ENCODE assay signal across 8 cellular contexts in genomic region chr6:13486679-13487121, GRCh38. TPM values are rescaled to one million over a fixed set of nuclear protein-coding genes. Genes with fewer than 3 reads are reported as not detected.
DNase-seq lines count a peak whose midpoint lies in the region; ATAC-seq, FAIRE-seq and TF ChIP-seq lines count a peak whose summit lies in the region.

No MANE protein-coding gene starts in this region.

- intact Hi-C loops in activated CD8-positive, alpha-beta T cell treated with anti-CD3 and anti-CD28 coated beads for 36 hours (cut with micrococcal nuclease): loop anchor here (5.0 to 10.0 kb wide), 3 partner anchors 59 to 152 kb away; partner anchors contain the start of gene SIRT5

- no peak for TF ChIP-seq EP300 in A549 (IDR thresholded peaks at IDR 0.05)

- CTCF ChIA-PET in A549 (lab: Yijun Ruan, JAX): interaction anchor here (0.6 to 1.9 kb wide), 7 partner anchors 31 to 1990 kb away, joined by 3 to 5 read pairs (median 3); no protein-coding TSS in a partner anchor
- CTCF ChIA-PET in activated CD8-positive, alpha-beta T cell treated with anti-CD3 and anti-CD28 coated beads for 36 hours (lab: Charles Lee): interaction anchor here (0.6 to 3.5 kb wide), 7 partner anchors 13 to 159 kb away, joined by 3 to 16 read pairs (median 5); partner anchors contain the start of genes SIRT5 and TBC1D7

- TF ChIP-seq CTCF in A549 (IDR thresholded peaks at IDR 0.05) (no peak), endodermal cell (conservative IDR thresholded peaks at IDR 0.05) (no peak)
- TF ChIP-seq CTCF in activated CD8-positive, alpha-beta T cell treated with anti-CD3 and anti-CD28 coated beads for 36 hours (IDR thresholded peaks at IDR 0.05): no peak

- TF ChIP-seq POLR2A in A549 (IDR thresholded peaks at IDR 0.05; ENCODE audit: low read length): no peak

- 0% methylated on average over 5 of the region's 39 CpGs for WGBS in A549 (ENCODE audit: missing lambda C conversion rate)
- WGBS in endodermal cell (ENCODE audit: insufficient coverage in 1 of 2, insufficient read length in 1 of 2), 2 experiments: 0% methylated on average over 10 to 39 of the region's 39 CpGs

- peaks cover 6% of the 10 kb centered on the region for H3K36me3 Mint-ChIP-seq in activated CD8-positive, alpha-beta T cell treated with anti-CD3 and anti-CD28 coated beads for 36 hours (ENCODE audit: low read depth)
- no peaks in the 10 kb centered on the region for H3K36me3 Mint-ChIP-seq in endodermal cell (ENCODE audit: low read depth)

- H3K4me3 ChIP-seq in A549 (peak overlapping the region; percentile 69), endodermal cell (ENCODE audit: low read length) (peak overlapping the region; percentile 77)

- peak; percentile 73 to 74 for ATAC-seq in A549
- ATAC-seq in GM18511 (IDR thresholded peaks at IDR 0.05; ENCODE audit: unreplicated experiment): peak; percentile 32
- ATAC-seq in HG02981 (IDR thresholded peaks at IDR 0.05; ENCODE audit: unreplicated experiment): peak; percentile 21
- peak; percentile 48 for ATAC-seq in activated CD8-positive, alpha-beta T cell treated with anti-CD3 and anti-CD28 coated beads for 36 hours

- H3K4me1 ChIP-seq in A549: peaks cover 19% of the 10 kb centered on the region; the same call in 2 of the 3 replicates
- peaks cover 5% of the 10 kb centered on the region for H3K4me1 ChIP-seq in endodermal cell (ENCODE audit: control insufficient read depth, insufficient read depth, low read length)

- no peak for FAIRE-seq in A549 (lab: Jason Lieb, UNC)

- H3K4me1 Mint-ChIP-seq in activated CD8-positive, alpha-beta T cell treated with anti-CD3 and anti-CD28 coated beads for 36 hours (ENCODE audit: low read depth): peaks cover 39% of the 10 kb centered on the region
- peaks cover 17% of the 10 kb centered on the region for H3K4me1 Mint-ChIP-seq in endodermal cell

- H3K9me3 Mint-ChIP-seq in activated CD8-positive, alpha-beta T cell treated with anti-CD3 and anti-CD28 coated beads for 36 hours: no peaks in the 10 kb centered on the region
- H3K9me3 Mint-ChIP-seq in endodermal cell: no peaks in the 10 kb centered on the region

- H3K9ac ChIP-seq in endodermal cell (ENCODE audit: extremely low read depth, low read length, poor library complexity, severe bottlenecking): no peak overlapping the region

- H3K27me3 ChIP-seq in endodermal cell (ENCODE audit: control insufficient read depth, insufficient read depth, low read length, poor library complexity, severe bottlenecking): peaks cover 61% of the 10 kb centered on the region

- H3K4me2 ChIP-seq in A549: peak overlapping the region; percentile 88

- DNase-seq in A549 (ENCODE audit: low read depth in 1 of 2, low spot score in 1 of 2) (peak; percentile 50 to 53), NCI-H510A (lab: John Stamatoyannopoulos, UW) (peak; percentile 21), endodermal cell (peak; percentile 82), midbrain (lab: John Stamatoyannopoulos, UW) (peak; percentile 57)
- peak; percentile 82 for DNase-seq in activated CD8-positive, alpha-beta T cell treated with anti-CD3 and anti-CD28 coated beads for 36 hours
- peak; percentile 75 for DNase-seq in stimulated activated CD8-positive, alpha-beta memory T cell treated with anti-CD3 and anti-CD28 coated beads, Interleukin-4, amount 100 ng/mL, for 48 hours

- H3K36me3 ChIP-seq in endodermal cell (ENCODE audit: control insufficient read depth, insufficient read depth, low read length): no peaks in the 10 kb centered on the region

- peaks cover 3% of the 10 kb centered on the region for H3K27me3 Mint-ChIP-seq in activated CD8-positive, alpha-beta T cell treated with anti-CD3 and anti-CD28 coated beads for 36 hours
- H3K27me3 Mint-ChIP-seq in endodermal cell (ENCODE audit: insufficient read depth): peaks cover 75% of the 10 kb centered on the region

- H3K4me3 Mint-ChIP-seq in activated CD8-positive, alpha-beta T cell treated with anti-CD3 and anti-CD28 coated beads for 36 hours: peak overlapping the region; percentile 85
- H3K4me3 Mint-ChIP-seq in endodermal cell: peak overlapping the region; percentile 60

- TF ChIP-seq RAD21 in A549 (conservative IDR thresholded peaks at IDR 0.05 in 1 of 2, IDR thresholded peaks at IDR 0.05 in 1 of 2): no peak

- POLR2A ChIA-PET in A549 (lab: Yijun Ruan, JAX): interaction anchor here (0.7 to 3.8 kb wide), 10 partner anchors 12 to 158 kb away, joined by 3 to 25 read pairs (median 4); partner anchors contain the start of genes NOL7, SIRT5 and TBC1D7
- POLR2A ChIA-PET in activated CD8-positive, alpha-beta T cell treated with anti-CD3 and anti-CD28 coated beads for 36 hours (lab: Charles Lee): interaction anchor here (0.7 to 4.8 kb wide), 10 partner anchors 19 to 158 kb away, joined by 3 to 29 read pairs (median 4); partner anchors contain the start of genes NOL7, SIRT5 and TBC1D7

- peak overlapping the region; percentile 91 for H3K27ac Mint-ChIP-seq in activated CD8-positive, alpha-beta T cell treated with anti-CD3 and anti-CD28 coated beads for 36 hours
- peak overlapping the region; percentile 58 for H3K27ac Mint-ChIP-seq in endodermal cell

- H3K27ac ChIP-seq in A549 (peak overlapping the region; percentile 76 to 95), endodermal cell (ENCODE audit: low read depth, low read length) (no peak overlapping the region)

- H3K9me3 ChIP-seq in A549: no peaks in the 10 kb centered on the region
- H3K9me3 ChIP-seq in endodermal cell (ENCODE audit: control insufficient read depth, low read length): no peaks in the 10 kb centered on the region

TF ChIP-seq in A549, 52 proteins besides CTCF, POLR2A, EP300 and RAD21:
- TF ChIP-seq FOXS1 (CRISPR knock-in tag; IDR thresholded peaks at IDR 0.05): no peak
- TF ChIP-seq CBX2 (IDR thresholded peaks at IDR 0.05; ENCODE audit: borderline replicate concordance, low read depth): no peak
- TF ChIP-seq PHF8 (IDR thresholded peaks at IDR 0.05; ENCODE audit: borderline replicate concordance, low read depth): no peak
- TF ChIP-seq RFX5 (IDR thresholded peaks at IDR 0.05): no peak
- TF ChIP-seq HES2 (IDR thresholded peaks at IDR 0.05): no peak
- TF ChIP-seq HMGXB4 (CRISPR knock-in tag; IDR thresholded peaks at IDR 0.05; ENCODE audit: borderline replicate concordance): no peak
- no peak for TF ChIP-seq CEBPB (IDR thresholded peaks at IDR 0.05)
- TF ChIP-seq MAX (IDR thresholded peaks at IDR 0.05): peak; percentile 50
- TF ChIP-seq E2F6 (IDR thresholded peaks at IDR 0.05; ENCODE audit: borderline replicate concordance, low read depth): 0 out of 2 replicates have a peak, but pooled peaks have one; percentile 37
- TF ChIP-seq KDM1A (IDR thresholded peaks at IDR 0.05; ENCODE audit: low read depth): no peak
- TF ChIP-seq ZFP36 (IDR thresholded peaks at IDR 0.05; ENCODE audit: borderline replicate concordance, partially characterized antibody): no peak

RNA-seq across cellular contexts. Expression of gene GFOD1, which starts 0.7 kb away (rescaled TPM):
- polyA plus RNA-seq in A549 (2011; rRNA removed): 2.7 and 3.0 TPM in 2 replicates
- 1.9 and 2.5 TPM in 2 replicates for polyA plus RNA-seq in A549 (2012; cell fraction: cytosol; rRNA removed)
- polyA plus RNA-seq in A549 (2012; cell fraction: nucleus; rRNA removed): 3.1 and 3.9 TPM in 2 replicates
- 3.1 to 4.0 TPM (median 3.5 TPM) in 3 replicates for polyA plus RNA-seq in A549 (2017; fragmentation: RNase III; extraction: RNeasy Plus Mini Kit Qiagen cat#74134 plus additional on column Dnase treatment)
- 6.0 and 6.3 TPM in 2 replicates for polyA minus RNA-seq in A549 (2011; rRNA and poly(A)+ RNA removed)
- total RNA-seq in activated CD8-positive, alpha-beta T cell treated with anti-CD3 and anti-CD28 coated beads for 36 hours: 10 to 100 TPM; 12.3 to 12.9 TPM
- 1 to 10 TPM in 1 of 2 donors, under 1 TPM in 1; 0.71 to 1.9 TPM for total RNA-seq in endodermal cell
- 1.6 TPM for polyA plus RNA-seq in endodermal cell (2013, experiment 1 of 2)
- 1.5 TPM for polyA plus RNA-seq in endodermal cell (2013, experiment 2 of 2)

Comparison
In these comparisons a context has a peak if more than half of its experiments do, and no peak if none do; other contexts are left out.
1. ATAC-seq: peak in every context shown above with its lines; median percentile 74 in A549; 48 in activated CD8-positive, alpha-beta T cell treated with anti-CD3 and anti-CD28 coated beads for 36 hours; 32 in GM18511; 21 in HG02981.
2. DNase-seq: peak in every context shown above with its lines; median percentile 82 in activated CD8-positive, alpha-beta T cell treated with anti-CD3 and anti-CD28 coated beads for 36 hours; 82 in endodermal cell; 75 in stimulated activated CD8-positive, alpha-beta memory T cell treated with anti-CD3 and anti-CD28 coated beads, Interleukin-4, amount 100 ng/mL, for 48 hours; 57 in midbrain; 52 in A549; 21 in NCI-H510A.
3. RNA of gene GFOD1, which starts 0.7 kb away (total RNA-seq): 12.3 to 12.9 TPM in activated CD8-positive, alpha-beta T cell treated with anti-CD3 and anti-CD28 coated beads for 36 hours; 0.71 to 1.9 TPM in endodermal cell; every median in the first group is over 4 times any median in the second.